Comparison of ENCODE assay signal across 13 cellular contexts in the genomic region with DNA sequence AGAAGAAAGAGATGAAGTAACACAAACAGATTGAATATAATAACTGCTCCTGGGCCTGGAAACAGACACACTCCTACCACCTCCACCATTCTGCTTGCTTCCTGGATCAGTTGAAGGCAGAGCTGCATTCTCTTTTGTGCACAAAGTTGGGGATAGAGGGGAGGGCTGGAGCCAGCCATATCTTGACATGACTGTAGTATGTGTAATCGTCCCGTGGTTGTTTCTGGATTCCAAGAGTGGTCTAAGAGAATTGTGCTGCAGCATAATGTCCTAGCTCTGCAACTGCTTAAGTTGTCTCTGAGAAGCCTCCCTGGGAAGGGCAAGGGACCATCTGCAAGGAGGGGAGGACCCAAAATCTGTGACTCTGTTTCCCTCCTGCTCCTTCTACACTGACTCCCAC. TPM values are rescaled to one million over a fixed set of nuclear protein-coding genes. Genes with fewer than 3 reads are reported as not detected.
DNase-seq lines count a peak whose midpoint lies in the region; FAIRE-seq and TF ChIP-seq lines count a peak whose summit lies in the region.
"Had no signal": no experiment of that assay in that cellular context is flagged by ENCODE, and none has a peak within 500 bp of the region (broad histone marks: within the 10 kb centered on the region; RNA-seq: fewer than 3 reads in every experiment).

No MANE protein-coding gene starts in this region.

- H3K4me3 ChIP-seq in fibroblast of villous mesenchyme (ENCODE audit: low read depth, low read length) = no peak overlapping the region
- peak overlapping the region; percentile 1 to 46 (median 34) for H3K4me3 ChIP-seq in skeletal muscle tissue (ENCODE audit: low read length in 3 of 3)

- no peak for FAIRE-seq in H54 (lab: Jason Lieb, UNC)
- FAIRE-seq: H1 had no signal

- DNase-seq in H54 (ENCODE audit: insufficient read length, low spot score) (peak; percentile 33), fibroblast of villous mesenchyme (ENCODE audit: low read depth) (peak; percentile 18), NCI-H526 treated with DMSO at 0.1 percent for 48 hours (lab: John Stamatoyannopoulos, UW) (no peak), RPMI8226 (no peak)
- no peak for DNase-seq in activated CD4-positive, alpha-beta T cell treated with anti-CD3 and anti-CD28 coated beads for 4 hours
- DNase-seq: foreskin keratinocyte, NCI-H2107, retina, stomach, WERI-Rb-1 had no signal

- H3K4me1 ChIP-seq in skeletal muscle tissue (ENCODE audit: control insufficient read depth in 3 of 3, insufficient read depth in 3 of 3, low read length in 3 of 3) = peaks cover 78 to 89% (median 82%) of the 10 kb centered on the region in 3 donors
- H3K4me1 ChIP-seq: foreskin keratinocyte had no signal

- TF ChIP-seq CTCF in VCaP (conservative IDR thresholded peaks at IDR 0.05) (no peak), fibroblast of villous mesenchyme (IDR thresholded peaks at IDR 0.05; ENCODE audit: insufficient read depth, low read depth, low read length) (no peak)

- H3K27ac ChIP-seq in VCaP = peak overlapping the region; percentile 83; the same call in 1 of the 2 replicates
- peak overlapping the region; percentile 46 for H3K27ac ChIP-seq in skeletal muscle tissue (ENCODE audit: low read depth, low read length)
- H3K27ac ChIP-seq: foreskin keratinocyte, WERI-Rb-1 had no signal

- no peak for TF ChIP-seq POLR2A in H54 (IDR thresholded peaks at IDR 0.05; ENCODE audit: low read depth, low read length)

- H3K9me3 ChIP-seq in skeletal muscle tissue (ENCODE audit: control insufficient read depth in 3 of 3, low read length in 3 of 3) = no peaks in the 10 kb centered on the region
- H3K9me3 ChIP-seq: stomach had no signal

- peaks cover 0 to 6% (median 2%) of the 10 kb centered on the region in 3 donors for H3K36me3 ChIP-seq in skeletal muscle tissue (ENCODE audit: control insufficient read depth in 3 of 3, insufficient read depth in 3 of 3, low read length in 3 of 3)

- peak overlapping the region; percentile 2 to 68 (median 12) for H3K9ac ChIP-seq in skeletal muscle tissue (ENCODE audit: low read depth in 1 of 3, low read length in 3 of 3)

- no peaks in the 10 kb centered on the region for H3K27me3 ChIP-seq in skeletal muscle tissue (ENCODE audit: control insufficient read depth in 3 of 3, insufficient read depth in 3 of 3, low read length in 3 of 3)
- H3K27me3 ChIP-seq: stomach had no signal

RNA-seq across cellular contexts. Expression of a gene that starts 3.2 kb away (rescaled TPM):
- 14.5 and 14.7 TPM in 2 replicates for total RNA-seq in fibroblast of villous mesenchyme
- 37.6 TPM for total RNA-seq in skeletal muscle tissue

RNA-seq across cellular contexts. Expression of a gene that starts 35.0 kb away (rescaled TPM):
- total RNA-seq in fibroblast of villous mesenchyme (6.5 and 6.8 TPM in 2 replicates), skeletal muscle tissue (18.8 TPM)

RNA-seq across cellular contexts. Expression of a gene that starts 45.5 kb away (rescaled TPM):
- total RNA-seq in fibroblast of villous mesenchyme = 14.2 and 14.5 TPM in 2 replicates
- total RNA-seq in skeletal muscle tissue = 2.6 TPM

RNA-seq across cellular contexts. Expression of a gene that starts 56.6 kb away (rescaled TPM):
- 0.43 and 0.64 TPM in 2 replicates for total RNA-seq in fibroblast of villous mesenchyme
- total RNA-seq in skeletal muscle tissue = 1.6 TPM

Comparison
In these comparisons a context has a peak if more than half of its experiments do, and no peak if none do; other contexts are left out.
1. DNase-seq: peak in H54 (single experiment) and fibroblast of villous mesenchyme (single experiment); none in activated CD4-positive, alpha-beta T cell treated with anti-CD3 and anti-CD28 coated beads for 4 hours (0 of 2), NCI-H526 treated with DMSO at 0.1 percent for 48 hours (single experiment) and RPMI8226 (single experiment).